8 cellular contexts compared by ENCODE assay signal in the genomic region with DNA sequence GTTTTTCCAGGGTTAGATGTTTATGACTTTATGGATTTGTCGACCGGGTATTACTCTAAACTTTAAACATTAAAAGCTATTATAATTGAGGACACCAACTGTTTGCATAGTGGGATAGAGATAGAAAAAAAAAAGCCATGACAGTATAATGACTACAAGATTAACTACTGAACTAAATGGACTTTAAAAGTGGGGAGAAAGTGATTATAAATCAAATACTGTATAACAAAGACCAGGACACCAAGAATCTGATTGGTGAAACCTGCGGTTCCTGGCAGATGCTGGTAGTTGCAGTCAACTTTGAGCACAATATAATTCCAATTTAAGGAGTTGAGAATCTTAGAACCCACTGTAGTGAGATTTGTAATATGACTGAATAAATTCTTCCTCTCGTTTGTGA. TPM values are rescaled to one million over a fixed set of nuclear protein-coding genes. Genes with fewer than 3 reads are reported as not detected.
DNase-seq lines count a peak whose midpoint lies in the region; ATAC-seq and TF ChIP-seq lines count a peak whose summit lies in the region.

No MANE protein-coding gene starts in this region.

- peaks cover 0 to 47% of the 10 kb centered on the region in 2 donors for H3K4me1 ChIP-seq in right atrium auricular region
- H3K4me1 ChIP-seq in mesendoderm (ENCODE audit: control insufficient read depth, low read depth, low read length), result peaks cover 4% of the 10 kb centered on the region
- peaks cover 0 to 3% of the 10 kb centered on the region in 2 donors for H3K4me1 ChIP-seq in aorta (ENCODE audit: control insufficient read depth in 1 of 2, insufficient read depth in 2 of 2, low read length in 2 of 2)

- H2BK120ac ChIP-seq in mesendoderm (ENCODE audit: low read depth, low read length), result no peak overlapping the region

- no peak overlapping the region for H4K5ac ChIP-seq in mesendoderm (ENCODE audit: low read length)

- H3K4me3 Mint-ChIP-seq in brain, result peak overlapping the region; percentile 84 to 93 (median 87)

- H3K27ac ChIP-seq in right atrium auricular region (no peak overlapping the region), mesendoderm (ENCODE audit: low read depth, low read length) (no peak overlapping the region), aorta (ENCODE audit: low read depth in 1 of 2, low read length in 2 of 2) (no peak overlapping the region)

- H2AK5ac ChIP-seq in mesendoderm (ENCODE audit: low read length), result no peak overlapping the region

- peak overlapping the region; percentile 19 to 98 (median 86) for H3K27ac Mint-ChIP-seq in brain

- no CpG with 5 or more reads among the region's 4 CpGs for WGBS in mesendoderm (ENCODE audit: extremely low coverage, insufficient coverage, low lambda C conversion rate)
- 12 to 16% methylated on average over 4 of the region's 4 CpGs for WGBS in aorta, 2 donors

- ATAC-seq in Right ventricle myocardium inferior (no peak), aorta (ENCODE audit: low FRiP score) (no peak)

- no peak overlapping the region for H3K23ac ChIP-seq in mesendoderm (ENCODE audit: low read length)

- intact Hi-C loops in Right ventricle myocardium inferior (cut with DNase I), result loop anchor here (5.0 to 10.0 kb wide), 3 partner anchors 65 to 913 kb away; a partner anchor contains a TSS
- intact Hi-C loops in aorta (cut with DNase I), result no loop called here

- H3K36me3 ChIP-seq in right atrium auricular region, result no peaks in the 10 kb centered on the region
- H3K36me3 ChIP-seq in mesendoderm (ENCODE audit: control insufficient read depth, insufficient read depth, low read length), result no peaks in the 10 kb centered on the region
- no peaks in the 10 kb centered on the region for H3K36me3 ChIP-seq in aorta (ENCODE audit: control insufficient read depth in 1 of 2, insufficient read depth in 2 of 2, low read length in 1 of 2)

- peaks cover 57% of the 10 kb centered on the region for H3K4me1 Mint-ChIP-seq in brain

- no peak overlapping the region for H3K18ac ChIP-seq in mesendoderm (ENCODE audit: low read length)

- peaks cover 58% of the 10 kb centered on the region for H3K36me3 Mint-ChIP-seq in brain

- H2BK5ac ChIP-seq in mesendoderm (ENCODE audit: low read length), result no peak overlapping the region

- H3K4me3 ChIP-seq in right atrium auricular region (peak overlapping the region; percentile 69 to 78), mesendoderm (ENCODE audit: low read length) (no peak overlapping the region), aorta (ENCODE audit: low read length in 2 of 2) (peak overlapping the region; percentile 19 to 87)

- H3K27me3 Mint-ChIP-seq in brain, result peaks cover 23% of the 10 kb centered on the region

- H3K9me3 ChIP-seq in right atrium auricular region, result no peaks in the 10 kb centered on the region
- no peaks in the 10 kb centered on the region for H3K9me3 ChIP-seq in aorta (ENCODE audit: control insufficient read depth, low read length)

- H3K9me3 Mint-ChIP-seq in brain, result peaks cover 0 to 12% (median 3%) of the 10 kb centered on the region in 5 experiments

- no peaks in the 10 kb centered on the region for H3K27me3 ChIP-seq in right atrium auricular region
- no peaks in the 10 kb centered on the region for H3K27me3 ChIP-seq in mesendoderm (ENCODE audit: insufficient read depth, low read length, poor library complexity)
- H3K27me3 ChIP-seq in aorta (ENCODE audit: control insufficient read depth in 1 of 2, insufficient read depth in 2 of 2, low read length in 1 of 2), result no peaks in the 10 kb centered on the region

- no peak overlapping the region for H3K4ac ChIP-seq in mesendoderm (ENCODE audit: low read depth, low read length)

- no peak overlapping the region for H4K8ac ChIP-seq in mesendoderm (ENCODE audit: low read depth, low read length)

- H3K79me2 ChIP-seq in mesendoderm (ENCODE audit: control insufficient read depth, insufficient read depth, low read length), result peaks cover 72% of the 10 kb centered on the region

- H3K56ac ChIP-seq in mesendoderm (ENCODE audit: low read length), result no peak overlapping the region

- H3K9ac ChIP-seq in mesendoderm (ENCODE audit: low read length), result peak overlapping the region; percentile 54

- no peak overlapping the region for H2BK15ac ChIP-seq in mesendoderm (replicated peaks; ENCODE audit: low read depth)

- no peak for TF ChIP-seq CTCF in right atrium auricular region (IDR thresholded peaks at IDR 0.05)
- TF ChIP-seq CTCF in brain (conservative IDR thresholded peaks at IDR 0.05), result no peak

- no peaks in the 10 kb centered on the region for H3K79me1 ChIP-seq in mesendoderm (ENCODE audit: low read length)

- peak overlapping the region; percentile 37 for H3K4me2 ChIP-seq in mesendoderm (ENCODE audit: low read length)

- DNase-seq in right atrium auricular region (ENCODE audit: low spot score), result no peak
- no peak for DNase-seq in Right ventricle myocardium inferior (ENCODE audit: missing footprints)
- no peak for DNase-seq in mesendoderm
- no peak for DNase-seq in aorta
- no peak for DNase-seq in AG08396 (ENCODE audit: low spot score)
- no peak for DNase-seq in DMS79 (lab: John Stamatoyannopoulos, UW)
- DNase-seq in activated CD4-positive, alpha-beta T cell treated with anti-CD3 and anti-CD28 coated beads, Interleukin-2, amount 50 U/mL, for 48 hours, result no peak

RNA-seq across cellular contexts. Expression of a gene that starts 2.5 kb away (rescaled TPM):
- total RNA-seq in right atrium auricular region, result 10 to 100 TPM; 46.7 to 53.7 TPM
- 52.6 TPM for total RNA-seq in Right ventricle myocardium inferior
- 39.0 TPM for polyA plus RNA-seq in brain (ENCODE audit: insufficient read depth, low read depth, low replicate concordance)
- polyA plus RNA-seq in mesendoderm (2013, experiment 1 of 2), result 53.0 TPM
- polyA plus RNA-seq in mesendoderm (2013, experiment 2 of 2), result 54.6 TPM
- total RNA-seq in aorta, result 10 to 100 TPM; 36.2 to 45.9 TPM
- polyA plus RNA-seq in aorta, result 10 to 100 TPM in 1 of 2 donors, 1 to 10 TPM in 1; 9.5 to 14.4 TPM

RNA-seq across cellular contexts. Expression of a gene that starts 47.3 kb away (rescaled TPM):
- total RNA-seq in right atrium auricular region, result 1 to 10 TPM in 1 of 2 donors, under 1 TPM in 1; 0.75 to 1.0 TPM
- total RNA-seq in Right ventricle myocardium inferior, result 0.65 TPM
- 33.8 TPM for polyA plus RNA-seq in brain (ENCODE audit: insufficient read depth, low read depth, low replicate concordance)
- 0.11 TPM for polyA plus RNA-seq in mesendoderm (2013, experiment 1 of 2)
- 0.27 TPM for polyA plus RNA-seq in mesendoderm (2013, experiment 2 of 2)
- 1 to 10 TPM; 1.0 to 3.8 TPM for total RNA-seq in aorta
- 1 to 10 TPM; 1.4 to 2.3 TPM for polyA plus RNA-seq in aorta
